8 cellular contexts compared by ENCODE assay signal in genomic region chr1:27429029-27429425, GRCh38. TPM values are rescaled to one million over a fixed set of nuclear protein-coding genes. Genes with fewer than 3 reads are reported as not detected.
A peak's percentile ranks its signal among the peaks of the same experiment; 100 is the strongest.
DNase-seq lines count a peak whose midpoint lies in the region; ATAC-seq lines count a peak whose summit lies in the region.

No MANE protein-coding gene starts in this region.

- 66% methylated on average over 2 of the region's 2 CpGs for WGBS in HUES64

- ATAC-seq in activated naive CD8-positive, alpha-beta T cell treated with anti-CD3 and anti-CD28 coated beads, Interleukin-2, amount 50 U/mL, for 24 hours, result peak; percentile 20
- ATAC-seq in stimulated activated naive B cell treated with anti-CD40 and anti-IgM and Interleukin-4, amounts not matched to agents 10 μg/mL and 1 μg/mL and 100 μg/mL, for 72 hours (replicated peaks), result no peak
- ATAC-seq in GM21576 (IDR thresholded peaks at IDR 0.05; ENCODE audit: unreplicated experiment), result no peak

- peak overlapping the region; percentile 50; the same call in 1 of the 2 replicates for H3K9ac ChIP-seq in HUES64 (ENCODE audit: low read depth, low read length)

- peak overlapping the region; percentile 43 for H3K27ac ChIP-seq in HUES64 (ENCODE audit: low read depth, low read length)

- H3K36me3 Mint-ChIP-seq in activated naive CD8-positive, alpha-beta T cell treated with anti-CD3 and anti-CD28 coated beads, Interleukin-2, amount 50 U/mL, for 24 hours (ENCODE audit: low read depth), result peaks cover 21% of the 10 kb centered on the region
- peaks cover 3 to 5% (median 4%) of the 10 kb centered on the region in 3 donors for H3K36me3 Mint-ChIP-seq in immature natural killer cell
- H3K36me3 Mint-ChIP-seq in stimulated activated naive B cell treated with anti-CD40 and anti-IgM and Interleukin-4, amounts not matched to agents 10 μg/mL and 1 μg/mL and 100 μg/mL, for 72 hours, result peaks cover 10 to 41% of the 10 kb centered on the region in 2 donors

- peaks cover 21% of the 10 kb centered on the region for H3K36me3 ChIP-seq in HUES64 (ENCODE audit: insufficient read depth, low read length)

- DNase-seq in activated naive CD8-positive, alpha-beta T cell treated with anti-CD3 and anti-CD28 coated beads, Interleukin-2, amount 50 U/mL, for 24 hours, result no peak
- DNase-seq in immature natural killer cell (no peak), NCI-H345 (lab: John Stamatoyannopoulos, UW) (no peak), NCI-H1092 (lab: John Stamatoyannopoulos, UW) (no peak), NK-92 (lab: John Stamatoyannopoulos, UW; ENCODE audit: unreplicated experiment) (no peak)
- DNase-seq in stimulated activated naive B cell treated with anti-CD40 and anti-IgM and Interleukin-4, amounts not matched to agents 10 μg/mL and 1 μg/mL and 100 μg/mL, for 72 hours, result no peak

- peaks cover 41% of the 10 kb centered on the region for H3K4me1 ChIP-seq in HUES64 (ENCODE audit: insufficient read depth, low read length)

- H3K27me3 Mint-ChIP-seq in activated naive CD8-positive, alpha-beta T cell treated with anti-CD3 and anti-CD28 coated beads, Interleukin-2, amount 50 U/mL, for 24 hours, result no peaks in the 10 kb centered on the region
- no peaks in the 10 kb centered on the region for H3K27me3 Mint-ChIP-seq in immature natural killer cell (ENCODE audit: low read depth in 3 of 3)
- no peaks in the 10 kb centered on the region for H3K27me3 Mint-ChIP-seq in stimulated activated naive B cell treated with anti-CD40 and anti-IgM and Interleukin-4, amounts not matched to agents 10 μg/mL and 1 μg/mL and 100 μg/mL, for 72 hours

- H3K9me3 Mint-ChIP-seq in activated naive CD8-positive, alpha-beta T cell treated with anti-CD3 and anti-CD28 coated beads, Interleukin-2, amount 50 U/mL, for 24 hours, result no peaks in the 10 kb centered on the region
- no peaks in the 10 kb centered on the region for H3K9me3 Mint-ChIP-seq in immature natural killer cell
- H3K9me3 Mint-ChIP-seq in stimulated activated naive B cell treated with anti-CD40 and anti-IgM and Interleukin-4, amounts not matched to agents 10 μg/mL and 1 μg/mL and 100 μg/mL, for 72 hours, result no peaks in the 10 kb centered on the region

- H3K4me3 Mint-ChIP-seq in activated naive CD8-positive, alpha-beta T cell treated with anti-CD3 and anti-CD28 coated beads, Interleukin-2, amount 50 U/mL, for 24 hours, result peak overlapping the region; percentile 79
- peak overlapping the region; percentile 19 to 61 (median 38) for H3K4me3 Mint-ChIP-seq in immature natural killer cell
- H3K4me3 Mint-ChIP-seq in stimulated activated naive B cell treated with anti-CD40 and anti-IgM and Interleukin-4, amounts not matched to agents 10 μg/mL and 1 μg/mL and 100 μg/mL, for 72 hours, result peak overlapping the region; percentile 73 to 76

- peak overlapping the region; percentile 89 for H3K27ac Mint-ChIP-seq in activated naive CD8-positive, alpha-beta T cell treated with anti-CD3 and anti-CD28 coated beads, Interleukin-2, amount 50 U/mL, for 24 hours
- H3K27ac Mint-ChIP-seq in immature natural killer cell, result peak overlapping the region; percentile 33 to 78 (median 64)
- peak overlapping the region; percentile 95 for H3K27ac Mint-ChIP-seq in stimulated activated naive B cell treated with anti-CD40 and anti-IgM and Interleukin-4, amounts not matched to agents 10 μg/mL and 1 μg/mL and 100 μg/mL, for 72 hours

- no peak overlapping the region for H3K4me3 ChIP-seq in HUES64 (ENCODE audit: low read length)

- H3K9me3 ChIP-seq in HUES64 (ENCODE audit: insufficient read depth, low read depth, low read length), result no peaks in the 10 kb centered on the region

- H3K4me1 Mint-ChIP-seq in activated naive CD8-positive, alpha-beta T cell treated with anti-CD3 and anti-CD28 coated beads, Interleukin-2, amount 50 U/mL, for 24 hours, result peaks cover 74% of the 10 kb centered on the region
- H3K4me1 Mint-ChIP-seq in immature natural killer cell, result peaks cover 68 to 78% of the 10 kb centered on the region in 2 donors
- H3K4me1 Mint-ChIP-seq in stimulated activated naive B cell treated with anti-CD40 and anti-IgM and Interleukin-4, amounts not matched to agents 10 μg/mL and 1 μg/mL and 100 μg/mL, for 72 hours, result peaks cover 48 to 80% of the 10 kb centered on the region in 2 donors

- H3K27me3 ChIP-seq in HUES64 (ENCODE audit: insufficient read depth, low read length), result no peaks in the 10 kb centered on the region

RNA-seq across cellular contexts. Expression of gene GPR3, which starts 36.6 kb away (rescaled TPM):
- 7.0 TPM for polyA plus RNA-seq in HUES64 (2013, experiment 1 of 2)
- 9.2 TPM for polyA plus RNA-seq in HUES64 (2013, experiment 2 of 2)
- not detected for polyA plus RNA-seq in immature natural killer cell

RNA-seq across cellular contexts. Expression of gene CD164L2, which starts 45.9 kb away (rescaled TPM):
- 0.55 TPM for polyA plus RNA-seq in HUES64 (2013, experiment 1 of 2)
- polyA plus RNA-seq in HUES64 (2013, experiment 2 of 2), result 0.63 TPM
- not detected for polyA plus RNA-seq in immature natural killer cell

RNA-seq across cellular contexts. Expression of gene FCN3, which starts 54.4 kb away (rescaled TPM):
- not detected for polyA plus RNA-seq in HUES64 (2013, experiment 1 of 2)
- not detected for polyA plus RNA-seq in HUES64 (2013, experiment 2 of 2)
- polyA plus RNA-seq in immature natural killer cell, result not detected
